In the genomic region with DNA sequence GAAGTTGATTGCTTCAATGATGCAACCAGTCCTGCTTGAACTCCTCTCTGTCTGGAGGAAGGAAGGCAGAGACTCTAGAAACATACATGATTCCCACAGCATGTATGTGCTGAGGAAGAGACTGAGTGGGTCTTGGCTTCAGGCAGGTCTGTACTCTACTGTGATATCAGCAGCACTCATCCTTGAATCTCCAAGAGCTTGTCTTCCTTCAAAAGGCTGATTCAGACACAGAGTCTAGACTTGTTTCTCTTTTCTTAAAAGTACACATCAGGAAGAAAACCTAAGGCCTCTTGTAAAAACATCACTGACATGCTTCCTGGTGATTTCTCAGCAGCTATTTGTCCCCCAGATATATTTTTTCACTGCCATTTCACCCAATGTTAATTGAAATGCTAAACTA, we compare ENCODE assay signal across 22 cellular contexts.
A peak's percentile ranks its signal among the peaks of the same experiment; 100 is the strongest.
DNase-seq lines count a peak whose midpoint lies in the region; FAIRE-seq and TF ChIP-seq lines count a peak whose summit lies in the region.
"Had no signal": no experiment of that assay in that cellular context is flagged by ENCODE, and none has a peak within 500 bp of the region (broad histone marks: within the 10 kb centered on the region; RNA-seq: fewer than 3 reads in every experiment).

No MANE protein-coding gene starts in this region.

- H3K4me2 ChIP-seq in H9 (ENCODE audit: insufficient read depth, insufficient read length, low read length) (no peak overlapping the region), H1 (ENCODE audit: insufficient read depth in 1 of 2, low read depth in 2 of 2, low read length in 2 of 2) (no peak overlapping the region), smooth muscle cell (no peak overlapping the region), GM23248 (ENCODE audit: unreplicated experiment) (no peak overlapping the region)
- H3K4me2 ChIP-seq: BLaER1, GM23338 had no signal

- POLR2A ChIA-PET in H1 (lab: Charles Lee; ENCODE audit: partially characterized antibody), result no interaction called here

- H3K79me1 ChIP-seq in H9 (ENCODE audit: insufficient read depth, low read depth, low read length, poor library complexity, severe bottlenecking) (no peaks in the 10 kb centered on the region), H1 (ENCODE audit: low read depth, low read length) (no peaks in the 10 kb centered on the region)

- H4K20me1 ChIP-seq in H9 (ENCODE audit: control insufficient read depth, insufficient read depth, insufficient read length) (no peaks in the 10 kb centered on the region), H1 (replicated peaks in 1 of 2; ENCODE audit: control insufficient read depth in 1 of 2, insufficient read depth in 2 of 2, low read length in 2 of 2) (no peaks in the 10 kb centered on the region), smooth muscle cell (ENCODE audit: low read depth) (no peaks in the 10 kb centered on the region), GM23248 (ENCODE audit: insufficient read depth) (no peaks in the 10 kb centered on the region)
- H4K20me1 ChIP-seq: BLaER1 had no signal

- no peak for TF ChIP-seq POLR2A in H1 (IDR thresholded peaks at IDR 0.05; ENCODE audit: control extremely low read depth in 1 of 2, low read depth in 2 of 2, low read length in 2 of 2)

- no peak overlapping the region for H3K18ac ChIP-seq in H9 (ENCODE audit: insufficient read length, low read depth, low read length)
- no peak overlapping the region for H3K18ac ChIP-seq in H1 (ENCODE audit: extremely low read depth, low read length)

- H3K9me2 ChIP-seq in GM23248 (ENCODE audit: insufficient read depth), result no peaks in the 10 kb centered on the region

- H2BK15ac ChIP-seq in H9 (ENCODE audit: low read depth, low read length) (no peak overlapping the region), H1 (ENCODE audit: low read length) (no peak overlapping the region)

- H2BK20ac ChIP-seq in H9 (ENCODE audit: low read depth, low read length, poor library complexity, severe bottlenecking) (no peak overlapping the region), H1 (ENCODE audit: low read length) (no peak overlapping the region)

- H3K56ac ChIP-seq in H9 (ENCODE audit: insufficient read length, low read depth, low read length), result no peak overlapping the region
- no peak overlapping the region for H3K56ac ChIP-seq in H1 (replicated peaks; ENCODE audit: insufficient read length, low read depth, low read length)

- no peaks in the 10 kb centered on the region for H3K9me3 ChIP-seq in H9 (ENCODE audit: control insufficient read depth, low read depth, low read length)
- no peaks in the 10 kb centered on the region for H3K9me3 ChIP-seq in H1 (ENCODE audit: insufficient read depth in 2 of 2, low read depth in 1 of 2, low read length in 1 of 2)
- no peaks in the 10 kb centered on the region for H3K9me3 ChIP-seq in smooth muscle cell (replicated peaks; ENCODE audit: low read depth)
- H3K9me3 ChIP-seq in GM23248 (ENCODE audit: low read depth), result no peaks in the 10 kb centered on the region
- H3K9me3 ChIP-seq: BLaER1, Caco-2 had no signal

- no peak overlapping the region for H3K4me3 Mint-ChIP-seq in H9
- H3K4me3 Mint-ChIP-seq in nephron progenitor cell, result no peak overlapping the region
- H3K4me3 Mint-ChIP-seq: B cell; CD4-positive, CD25-positive, alpha-beta regulatory T cell; CD8-positive, alpha-beta T cell; GM23338 had no signal

- H3K27me3 Mint-ChIP-seq in H9 (ENCODE audit: low read depth), result no peaks in the 10 kb centered on the region
- no peaks in the 10 kb centered on the region for H3K27me3 Mint-ChIP-seq in nephron progenitor cell (ENCODE audit: low read depth, poor library complexity)
- H3K27me3 Mint-ChIP-seq: CD4-positive, CD25-positive, alpha-beta regulatory T cell had no signal

- no peak overlapping the region for H2AFZ ChIP-seq in H9 (ENCODE audit: low read length)
- 0 out of 2 replicates have a peak overlapping the region, but pooled peaks have one; percentile 10 for H2AFZ ChIP-seq in H1 (ENCODE audit: low read length)
- peak overlapping the region; percentile 15 for H2AFZ ChIP-seq in smooth muscle cell (ENCODE audit: low read depth)
- no peak overlapping the region for H2AFZ ChIP-seq in GM23248
- H2AFZ ChIP-seq: GM23338 had no signal

- peak overlapping the region; percentile 6 for H2AK5ac ChIP-seq in H9 (ENCODE audit: insufficient read length, low read length)
- no peak overlapping the region for H2AK5ac ChIP-seq in H1 (ENCODE audit: low read depth, low read length)

- H3K36me3 Mint-ChIP-seq in H9 (ENCODE audit: insufficient read depth in 1 of 3, low read depth in 3 of 3) (no peaks in the 10 kb centered on the region), nephron progenitor cell (ENCODE audit: low read depth) (no peaks in the 10 kb centered on the region)
- H3K36me3 Mint-ChIP-seq: CD4-positive, CD25-positive, alpha-beta regulatory T cell; CD8-positive, alpha-beta T cell had no signal

- TF ChIP-seq EP300 in H1 (IDR thresholded peaks at IDR 0.05; ENCODE audit: borderline replicate concordance in 1 of 2, low read depth in 2 of 2, low read length in 2 of 2), result no peak

- no peaks in the 10 kb centered on the region for H3K79me2 ChIP-seq in H9 (ENCODE audit: insufficient read depth, low read length)
- H3K79me2 ChIP-seq in H1 (ENCODE audit: control insufficient read depth in 1 of 2, insufficient read depth in 2 of 2, low read length in 2 of 2), result no peaks in the 10 kb centered on the region
- no peaks in the 10 kb centered on the region for H3K79me2 ChIP-seq in smooth muscle cell (ENCODE audit: low read depth)
- no peaks in the 10 kb centered on the region for H3K79me2 ChIP-seq in GM23248 (ENCODE audit: insufficient read depth)

- H3K27ac Mint-ChIP-seq in H9, result no peak overlapping the region
- H3K27ac Mint-ChIP-seq in nephron progenitor cell, result peak overlapping the region; percentile 89
- H3K27ac Mint-ChIP-seq: B cell; CD4-positive, CD25-positive, alpha-beta regulatory T cell; CD8-positive, alpha-beta T cell; GM23338 had no signal

- DNase-seq in H9 (no peak), H1 (ENCODE audit: low read depth in 1 of 2, low spot score in 2 of 2) (no peak), nephron progenitor cell (no peak), smooth muscle cell (lab: John Stamatoyannopoulos, UW; ENCODE audit: unreplicated experiment) (no peak), NCI-H2107 treated with DMSO at 0.1 percent for 48 hours (lab: John Stamatoyannopoulos, UW; ENCODE audit: unreplicated experiment) (no peak), GM23248 (no peak), NCI-H146 treated with DMSO at 0.1 percent for 48 hours (lab: John Stamatoyannopoulos, UW; ENCODE audit: unreplicated experiment) (no peak)
- DNase-seq: Caco-2; CD4-positive, CD25-positive, alpha-beta regulatory T cell; CD8-positive, alpha-beta T cell; DMS153; DND-41; HCEC 1CT had no signal

- H2BK5ac ChIP-seq in H9 (ENCODE audit: insufficient read length, low read length) (no peak overlapping the region), H1 (ENCODE audit: low read depth, low read length) (no peak overlapping the region)

- no peak overlapping the region for H3K23ac ChIP-seq in H9 (ENCODE audit: insufficient read length, low read depth, low read length)
- no peak overlapping the region for H3K23ac ChIP-seq in H1 (ENCODE audit: insufficient read length)

- no peak for TF ChIP-seq CTCF in H9 (conservative IDR thresholded peaks at IDR 0.05)
- no peak for TF ChIP-seq CTCF in H1 (IDR thresholded peaks at IDR 0.05; ENCODE audit: control extremely low read depth in 1 of 3, insufficient read depth in 1 of 3, low read depth in 1 of 3, low read length in 3 of 3)
- no peak for TF ChIP-seq CTCF in nephron progenitor cell (IDR thresholded peaks at IDR 0.05)
- TF ChIP-seq CTCF in smooth muscle cell (IDR thresholded peaks at IDR 0.05; ENCODE audit: borderline replicate concordance, insufficient read depth, poor library complexity, severe bottlenecking), result no peak

- H3K27ac ChIP-seq in H9 (ENCODE audit: insufficient read length, low read depth, low read length), result no peak overlapping the region
- no peak overlapping the region for H3K27ac ChIP-seq in H1 (ENCODE audit: low read depth, low read length)
- no peak overlapping the region for H3K27ac ChIP-seq in smooth muscle cell (ENCODE audit: low read depth)
- H3K27ac ChIP-seq in GM23248, result no peak overlapping the region
- H3K27ac ChIP-seq: 22Rv1, BLaER1, C4-2B had no signal

- H4K5ac ChIP-seq in H9 (ENCODE audit: insufficient read length, low read depth, low read length) (no peak overlapping the region), H1 (ENCODE audit: insufficient read length, low read depth, low read length) (no peak overlapping the region)

- no peak overlapping the region for H4K8ac ChIP-seq in H9 (replicated peaks; ENCODE audit: insufficient read length, low read depth, low read length)
- no peak overlapping the region for H4K8ac ChIP-seq in H1 (ENCODE audit: extremely low read depth, insufficient read depth, low read length)

- H3T11ph ChIP-seq in H9 (ENCODE audit: low read length), result no peak overlapping the region

- H3K4me3 ChIP-seq in H1 (ENCODE audit: extremely low read depth in 1 of 4, insufficient read depth in 2 of 4, low read depth in 3 of 4, low read length in 4 of 4), result no peak overlapping the region
- H3K4me3 ChIP-seq in smooth muscle cell, result no peak overlapping the region
- H3K4me3 ChIP-seq in GM23248, result no peak overlapping the region
- H3K4me3 ChIP-seq: BLaER1, GM23338 had no signal

- CTCF ChIA-PET in H1 (lab: Charles Lee; ENCODE audit: partially characterized antibody), result interaction anchor here (1.2 kb wide), 1 partner anchor 12 kb away, joined by 3 read pairs; no protein-coding TSS in a partner anchor

- H3K14ac ChIP-seq in H9 (ENCODE audit: insufficient read depth, low read length) (no peak overlapping the region), H1 (ENCODE audit: insufficient read length) (no peak overlapping the region)

- H3K4ac ChIP-seq in H9 (ENCODE audit: low read depth, low read length) (no peak overlapping the region), H1 (replicated peaks; ENCODE audit: insufficient read length, low read depth, low read length) (no peak overlapping the region)

- H3K9ac ChIP-seq in H9 (ENCODE audit: extremely low read depth, insufficient read length, low read length) (no peak overlapping the region), H1 (replicated peaks in 1 of 4; ENCODE audit: extremely low read depth in 1 of 4, low read depth in 3 of 4, low read length in 3 of 4) (no peak overlapping the region), smooth muscle cell (ENCODE audit: low read depth) (no peak overlapping the region), GM23248 (no peak overlapping the region)
- H3K9ac ChIP-seq: BLaER1 had no signal

- H2BK12ac ChIP-seq in H9 (ENCODE audit: insufficient read length, low read depth, low read length) (no peak overlapping the region), H1 (ENCODE audit: low read depth, low read length) (no peak overlapping the region)

- in situ Hi-C loops in GM23248 (cut with MboI), result no loop called here

- H3K4me1 ChIP-seq in H9 (ENCODE audit: insufficient read depth, low read length) (no peaks in the 10 kb centered on the region), H1 (replicated peaks in 1 of 4; ENCODE audit: control insufficient read depth in 3 of 4, insufficient read depth in 4 of 4, low read length in 3 of 4) (peaks cover 0 to 4% (median 1%) of the 10 kb centered on the region in 4 experiments; a peak in 2 of 7 replicates), smooth muscle cell (ENCODE audit: low read depth) (no peaks in the 10 kb centered on the region), GM23248 (ENCODE audit: insufficient read depth) (no peaks in the 10 kb centered on the region)
- H3K4me1 ChIP-seq: BLaER1, Caco-2 had no signal

- H3K27me3 ChIP-seq in H9 (ENCODE audit: insufficient read depth, low read length) (no peaks in the 10 kb centered on the region), H1 (replicated peaks in 1 of 4; ENCODE audit: control insufficient read depth in 3 of 4, extremely low read depth in 1 of 4, insufficient read depth in 3 of 4, low read length in 3 of 4) (no peaks in the 10 kb centered on the region), smooth muscle cell (ENCODE audit: low read depth) (no peaks in the 10 kb centered on the region), GM23248 (replicated peaks; ENCODE audit: insufficient read depth) (no peaks in the 10 kb centered on the region)
- H3K27me3 ChIP-seq: BLaER1 had no signal

- no peaks in the 10 kb centered on the region for H3K9me3 Mint-ChIP-seq in H9
- no peaks in the 10 kb centered on the region for H3K9me3 Mint-ChIP-seq in nephron progenitor cell
- H3K9me3 Mint-ChIP-seq: CD8-positive, alpha-beta T cell; GM23338 had no signal

- H3K23me2 ChIP-seq in H9 (ENCODE audit: insufficient read length, low read depth, low read length, poor library complexity, severe bottlenecking) (no peaks in the 10 kb centered on the region), H1 (ENCODE audit: low read depth, low read length) (no peaks in the 10 kb centered on the region)

- H3K4me1 Mint-ChIP-seq in H9 (peaks cover 12 to 18% of the 10 kb centered on the region in 2 experiments), nephron progenitor cell (peaks cover 25% of the 10 kb centered on the region)
- H3K4me1 Mint-ChIP-seq: CD4-positive, CD25-positive, alpha-beta regulatory T cell had no signal

- no peak overlapping the region for H4K91ac ChIP-seq in H9 (ENCODE audit: insufficient read length, low read depth, low read length)
- no peak overlapping the region for H4K91ac ChIP-seq in H1 (replicated peaks; ENCODE audit: insufficient read length, low read length)

- H2BK120ac ChIP-seq in H9 (ENCODE audit: low read depth, low read length, poor library complexity, severe bottlenecking) (no peak overlapping the region), H1 (replicated peaks; ENCODE audit: low read depth, low read length) (no peak overlapping the region)

- H3F3A ChIP-seq in smooth muscle cell (ENCODE audit: low read depth) (no peaks in the 10 kb centered on the region), GM23248 (ENCODE audit: insufficient read depth) (no peaks in the 10 kb centered on the region)

- no peak for TF ChIP-seq RAD21 in H1 (IDR thresholded peaks at IDR 0.05 in 1 of 2, conservative IDR thresholded peaks at IDR 0.05 in 1 of 2; ENCODE audit: low read depth in 2 of 2, low read length in 2 of 2)

- no peaks in the 10 kb centered on the region for H3K36me3 ChIP-seq in H1 (ENCODE audit: control insufficient read depth in 2 of 4, insufficient read depth in 4 of 4, low read length in 3 of 4)
- H3K36me3 ChIP-seq in smooth muscle cell (ENCODE audit: low read depth), result no peaks in the 10 kb centered on the region
- H3K36me3 ChIP-seq in GM23248 (ENCODE audit: low read depth), result no peaks in the 10 kb centered on the region
- H3K36me3 ChIP-seq: BLaER1 had no signal

- FAIRE-seq in H1 (lab: Jason Lieb, UNC), result no peak
- FAIRE-seq: A204.1, G401.6, GM12892, H54 had no signal

Comparison
In these comparisons a context has a peak if more than half of its experiments do, and no peak if none do; other contexts are left out.
1. H2AFZ ChIP-seq: peak in H1 (single experiment) and smooth muscle cell (single experiment); none in H9 (single experiment) and GM23248 (single experiment).